8 cellular contexts compared by ENCODE assay signal in genomic region chr10:84537447-84537931, GRCh38.
A peak's percentile ranks its signal among the peaks of the same experiment; 100 is the strongest.
DNase-seq lines count a peak whose midpoint lies in the region; ATAC-seq and TF ChIP-seq lines count a peak whose summit lies in the region.

No MANE protein-coding gene starts in this region.

- TF ChIP-seq CTCF in foreskin fibroblast (IDR thresholded peaks at IDR 0.05; ENCODE audit: low read depth, low read length) (peak; percentile 51), osteocyte (IDR thresholded peaks at IDR 0.05) (peak; percentile 92)

- H3K27ac Mint-ChIP-seq in activated CD4-positive, alpha-beta memory T cell treated with anti-CD3 and anti-CD28 coated beads, Interleukin-2, amount 10 ng/mL, durations not matched to agents 7 days and 5 days = no peak overlapping the region
- no peak overlapping the region for H3K27ac Mint-ChIP-seq in osteocyte (ENCODE audit: unreplicated experiment)
- H3K27ac Mint-ChIP-seq in activated T-helper 2 cell treated with anti-CD3 and anti-CD28 coated beads, Interferon-gamma antibody, Interleukin-2, Interleukin-4, amounts not matched to agents 10 μg/mL and 5 μg/mL and 100 μg/mL, durations not matched to agents 14 hours and 24 hours and 36 hours = no peak overlapping the region

- intact Hi-C loops in activated T-helper 2 cell treated with anti-CD3 and anti-CD28 coated beads, Interferon-gamma antibody, Interleukin-2, Interleukin-4, amounts not matched to agents 10 μg/mL and 5 μg/mL and 100 μg/mL, durations not matched to agents 14 hours and 24 hours and 36 hours (cut with micrococcal nuclease) = loop anchor here (1.0 to 2.0 kb wide), 4 partner anchors 107 to 273 kb away; no protein-coding TSS in a partner anchor

- peaks cover 15% of the 10 kb centered on the region for H3K27me3 Mint-ChIP-seq in activated CD4-positive, alpha-beta memory T cell treated with anti-CD3 and anti-CD28 coated beads, Interleukin-2, amount 10 ng/mL, durations not matched to agents 7 days and 5 days
- H3K27me3 Mint-ChIP-seq in osteocyte (ENCODE audit: unreplicated experiment) = no peaks in the 10 kb centered on the region
- peaks cover 15% of the 10 kb centered on the region for H3K27me3 Mint-ChIP-seq in activated T-helper 2 cell treated with anti-CD3 and anti-CD28 coated beads, Interferon-gamma antibody, Interleukin-2, Interleukin-4, amounts not matched to agents 10 μg/mL and 5 μg/mL and 100 μg/mL, durations not matched to agents 14 hours and 24 hours and 36 hours (ENCODE audit: low read depth)

- H3K36me3 Mint-ChIP-seq in activated CD4-positive, alpha-beta memory T cell treated with anti-CD3 and anti-CD28 coated beads, Interleukin-2, amount 10 ng/mL, durations not matched to agents 7 days and 5 days (ENCODE audit: low read depth) = no peaks in the 10 kb centered on the region
- no peaks in the 10 kb centered on the region for H3K36me3 Mint-ChIP-seq in osteocyte (ENCODE audit: unreplicated experiment)
- H3K36me3 Mint-ChIP-seq in activated T-helper 2 cell treated with anti-CD3 and anti-CD28 coated beads, Interferon-gamma antibody, Interleukin-2, Interleukin-4, amounts not matched to agents 10 μg/mL and 5 μg/mL and 100 μg/mL, durations not matched to agents 14 hours and 24 hours and 36 hours (ENCODE audit: low read depth) = no peaks in the 10 kb centered on the region

- CTCF ChIA-PET in activated CD4-positive, alpha-beta memory T cell treated with anti-CD3 and anti-CD28 coated beads, Interleukin-2, amount 10 ng/mL, durations not matched to agents 7 days and 5 days (lab: Charles Lee) = interaction anchor here (0.5 to 10.1 kb wide), 54 partner anchors 9 to 447 kb away, joined by 3 to 239 read pairs (median 4); no protein-coding TSS in a partner anchor

- ATAC-seq in GM19452 (IDR thresholded peaks at IDR 0.05; ENCODE audit: unreplicated experiment) = peak; percentile 69
- peak; percentile 76 for ATAC-seq in HG03342 (IDR thresholded peaks at IDR 0.05; ENCODE audit: unreplicated experiment)

- H3K9me3 Mint-ChIP-seq in activated CD4-positive, alpha-beta memory T cell treated with anti-CD3 and anti-CD28 coated beads, Interleukin-2, amount 10 ng/mL, durations not matched to agents 7 days and 5 days = no peaks in the 10 kb centered on the region
- H3K9me3 Mint-ChIP-seq in osteocyte (ENCODE audit: unreplicated experiment) = peaks cover 3% of the 10 kb centered on the region
- H3K9me3 Mint-ChIP-seq in activated T-helper 2 cell treated with anti-CD3 and anti-CD28 coated beads, Interferon-gamma antibody, Interleukin-2, Interleukin-4, amounts not matched to agents 10 μg/mL and 5 μg/mL and 100 μg/mL, durations not matched to agents 14 hours and 24 hours and 36 hours = no peaks in the 10 kb centered on the region

- POLR2A ChIA-PET in activated CD4-positive, alpha-beta memory T cell treated with anti-CD3 and anti-CD28 coated beads, Interleukin-2, amount 10 ng/mL, durations not matched to agents 7 days and 5 days (lab: Charles Lee) = interaction anchor here (3.0 kb wide), 1 partner anchor 270 kb away, joined by 10 read pairs; no protein-coding TSS in a partner anchor

- DNase-seq in EL (peak; percentile 67), NCI-H345 treated with DMSO at 0.1 percent for 48 hours (lab: John Stamatoyannopoulos, UW; ENCODE audit: unreplicated experiment) (peak; percentile 23), foreskin fibroblast (peak; percentile 40 to 82), osteocyte (ENCODE audit: extremely low spot score, unreplicated experiment) (no peak)
- peak; percentile 37 for DNase-seq in activated CD4-positive, alpha-beta memory T cell treated with anti-CD3 and anti-CD28 coated beads, Interleukin-2, amount 10 ng/mL, durations not matched to agents 7 days and 5 days
- no peak for DNase-seq in activated T-helper 2 cell treated with anti-CD3 and anti-CD28 coated beads, Interferon-gamma antibody, Interleukin-2, Interleukin-4, amounts not matched to agents 10 μg/mL and 5 μg/mL and 100 μg/mL, durations not matched to agents 14 hours and 24 hours and 36 hours (ENCODE audit: low spot score)

- H3K4me3 ChIP-seq in foreskin fibroblast (ENCODE audit: low read depth in 1 of 2, low read length in 2 of 2) = no peak overlapping the region

- H3K4me3 Mint-ChIP-seq in activated CD4-positive, alpha-beta memory T cell treated with anti-CD3 and anti-CD28 coated beads, Interleukin-2, amount 10 ng/mL, durations not matched to agents 7 days and 5 days = no peak overlapping the region
- H3K4me3 Mint-ChIP-seq in osteocyte (ENCODE audit: unreplicated experiment) = peak overlapping the region; percentile 47
- H3K4me3 Mint-ChIP-seq in activated T-helper 2 cell treated with anti-CD3 and anti-CD28 coated beads, Interferon-gamma antibody, Interleukin-2, Interleukin-4, amounts not matched to agents 10 μg/mL and 5 μg/mL and 100 μg/mL, durations not matched to agents 14 hours and 24 hours and 36 hours (ENCODE audit: low read depth) = no peak overlapping the region

- H3K4me1 Mint-ChIP-seq in activated CD4-positive, alpha-beta memory T cell treated with anti-CD3 and anti-CD28 coated beads, Interleukin-2, amount 10 ng/mL, durations not matched to agents 7 days and 5 days = peaks cover 18% of the 10 kb centered on the region
- peaks cover 34% of the 10 kb centered on the region for H3K4me1 Mint-ChIP-seq in osteocyte (ENCODE audit: unreplicated experiment)
- peaks cover 19% of the 10 kb centered on the region for H3K4me1 Mint-ChIP-seq in activated T-helper 2 cell treated with anti-CD3 and anti-CD28 coated beads, Interferon-gamma antibody, Interleukin-2, Interleukin-4, amounts not matched to agents 10 μg/mL and 5 μg/mL and 100 μg/mL, durations not matched to agents 14 hours and 24 hours and 36 hours (ENCODE audit: low read depth)

Comparison
In these comparisons a context has a peak if more than half of its experiments do, and no peak if none do; other contexts are left out.
1. DNase-seq: peak in EL (single experiment), NCI-H345 treated with DMSO at 0.1 percent for 48 hours (single experiment), activated CD4-positive, alpha-beta memory T cell treated with anti-CD3 and anti-CD28 coated beads, Interleukin-2, amount 10 ng/mL, durations not matched to agents 7 days and 5 days (single experiment) and foreskin fibroblast (2 of 2); none in osteocyte (single experiment) and activated T-helper 2 cell treated with anti-CD3 and anti-CD28 coated beads, Interferon-gamma antibody, Interleukin-2, Interleukin-4, amounts not matched to agents 10 μg/mL and 5 μg/mL and 100 μg/mL, durations not matched to agents 14 hours and 24 hours and 36 hours (single experiment).